24 cellular contexts compared by ENCODE assay signal in the genomic region with DNA sequence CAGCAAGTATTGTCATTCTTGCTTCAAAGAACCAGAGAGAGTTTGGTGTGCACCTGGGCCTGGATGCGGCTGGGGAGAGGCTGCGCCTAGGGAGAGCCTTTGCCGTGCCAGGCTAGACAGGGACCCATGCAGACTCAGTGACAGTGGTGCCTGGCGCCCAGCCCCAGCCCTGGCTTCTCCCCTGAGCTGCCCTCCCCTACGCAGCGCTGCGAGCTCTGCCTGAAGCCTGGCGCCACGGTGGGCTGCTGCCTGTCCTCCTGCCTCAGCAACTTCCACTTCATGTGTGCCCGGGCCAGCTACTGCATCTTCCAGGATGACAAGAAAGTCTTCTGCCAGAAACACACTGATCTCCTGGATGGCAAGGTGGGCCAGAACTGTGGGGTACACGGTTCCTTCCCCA.
"Had no signal": no experiment of that assay in that cellular context is flagged by ENCODE, and none has a peak within 500 bp of the region (broad histone marks: within the 10 kb centered on the region; RNA-seq: fewer than 3 reads in every experiment).

No MANE protein-coding gene starts in this region.

- H3K9me3 ChIP-seq: adrenal gland, Peyer's patch had no signal

- H3K4me2 ChIP-seq: KMS-11 had no signal

- H3K9ac ChIP-seq: KMS-11 had no signal

- DNase-seq: activated CD4-positive, alpha-beta memory T cell treated with anti-CD3 and anti-CD28 coated beads for 36 hours; activated CD4-positive, alpha-beta T cell treated with anti-CD3 and anti-CD28 coated beads, Interleukin-2, amount 10 ng/mL, durations not matched to agents 7 days and 5 days; activated CD4-positive, CD25-positive, alpha-beta regulatory T cell; activated CD8-positive, alpha-beta memory T cell treated with anti-CD3 and anti-CD28 coated beads for 24 hours; activated naive CD4-positive, alpha-beta T cell treated with anti-CD3 and anti-CD28 coated beads, Interleukin-2, amount 50 U/mL, for 16 hours; activated naive CD8-positive, alpha-beta T cell treated with anti-CD3 and anti-CD28 coated beads, Interleukin-2, amount 10 ng/mL, durations not matched to agents 7 days and 5 days; activated T-cell treated with anti-CD3 and anti-CD28 coated beads, Interleukin-2, amount 50 U/mL, for 48 hours; anterior cingulate cortex; NCI-H1092; NCI-H1417; NCI-H1930; NCI-H2171 treated with DMSO at 0.1 percent for 48 hours; NCI-H345; NCI-H510A; NCI-H69; NK-92 treated with Interleukin-12 subunit alpha and Interleukin-12 subunit beta, amount 100 ng/mL, for 24 hours; OCI-M1; Peyer's patch; SHP77; T-cell had no signal

- ATAC-seq: T-cell had no signal

- H3K4me3 ChIP-seq: adrenal gland, Peyer's patch had no signal

- H3K27me3 ChIP-seq: adrenal gland, Peyer's patch had no signal

- H3K27ac ChIP-seq: adrenal gland, KMS-11, Peyer's patch, RWPE1, VCaP had no signal

- H3K4me1 ChIP-seq: Peyer's patch had no signal
